In genomic region chr20:54649511-54649962, GRCh38 we compare ENCODE assay signal across 1 cellular context.
TF ChIP-seq lines count a peak whose summit lies in the region.

No MANE protein-coding gene starts in this region.

TF ChIP-seq in K562, 482 proteins besides CTCF, POLR2A, EP300 and RAD21 (continued from another document):
- TF ChIP-seq, protein P1, sequence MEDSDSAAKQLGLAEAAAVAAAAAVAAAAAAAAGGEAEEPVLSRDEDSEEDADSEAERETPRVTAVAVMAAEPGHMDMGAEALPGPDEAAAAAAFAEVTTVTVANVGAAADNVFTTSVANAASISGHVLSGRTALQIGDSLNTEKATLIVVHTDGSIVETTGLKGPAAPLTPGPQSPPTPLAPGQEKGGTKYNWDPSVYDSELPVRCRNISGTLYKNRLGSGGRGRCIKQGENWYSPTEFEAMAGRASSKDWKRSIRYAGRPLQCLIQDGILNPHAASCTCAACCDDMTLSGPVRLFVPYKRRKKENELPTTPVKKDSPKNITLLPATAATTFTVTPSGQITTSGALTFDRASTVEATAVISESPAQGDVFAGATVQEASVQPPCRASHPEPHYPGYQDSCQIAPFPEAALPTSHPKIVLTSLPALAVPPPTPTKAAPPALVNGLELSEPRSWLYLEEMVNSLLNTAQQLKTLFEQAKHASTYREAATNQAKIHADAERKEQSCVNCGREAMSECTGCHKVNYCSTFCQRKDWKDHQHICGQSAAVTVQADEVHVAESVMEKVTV (CRISPR knock-in tag; IDR thresholded peaks at IDR 0.05), result 0 out of 2 replicates have a peak, but pooled peaks have one; percentile 16
- TF ChIP-seq HNRNPLL (IDR thresholded peaks at IDR 0.05; ENCODE audit: low read depth, low read length, poor library complexity, severe bottlenecking) (no peak), ZBTB11 (CRISPR knock-in tag; IDR thresholded peaks at IDR 0.05) (peak in 1 of 3 experiments; percentile 44; a peak in 2 of 6 replicates)
TF ChIP-seq in K562: peak in this region for 5.
